ENCODE assay signal across 8 cellular contexts in the genomic region with DNA sequence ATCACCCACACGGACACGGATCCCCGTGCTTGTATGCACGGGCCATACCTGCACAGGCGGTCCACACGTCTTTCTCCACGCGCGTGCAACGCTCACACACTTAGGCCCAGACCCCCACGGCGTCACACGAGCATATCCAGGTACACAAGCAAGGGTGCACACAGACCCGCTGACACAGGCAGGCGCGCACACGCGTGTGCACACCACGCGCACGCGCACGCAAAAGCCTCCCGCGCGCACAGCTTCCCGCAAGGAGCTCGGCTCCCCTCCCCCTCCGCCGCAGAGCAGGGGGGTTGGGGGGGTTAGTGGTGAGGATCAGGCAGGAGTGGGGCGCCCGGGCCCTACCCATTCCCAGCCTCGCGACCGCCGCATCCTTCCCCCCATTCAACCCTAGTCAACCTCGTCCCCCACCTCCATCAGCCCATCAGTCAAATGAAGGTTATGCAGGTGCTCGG. TPM values are rescaled to one million over a fixed set of nuclear protein-coding genes. Genes with fewer than 3 reads are reported as not detected.
DNase-seq lines count a peak whose midpoint lies in the region; ATAC-seq and FAIRE-seq lines count a peak whose summit lies in the region.

No MANE protein-coding gene starts in this region.

- H3K4ac ChIP-seq in trophoblast cell (ENCODE audit: low read depth, low read length), result no peak overlapping the region

- peak overlapping the region; percentile 95 for H3K4me3 Mint-ChIP-seq in activated CD8-positive, alpha-beta T cell treated with anti-CD3 and anti-CD28 coated beads, Interleukin-2, amount 10 ng/mL, durations not matched to agents 7 days and 5 days

- H3K14ac ChIP-seq in trophoblast cell (ENCODE audit: low read length), result no peak overlapping the region

- H3K36me3 ChIP-seq in trophoblast cell (ENCODE audit: control insufficient read depth in 1 of 2, insufficient read depth in 2 of 2, low read length in 2 of 2), result no peaks in the 10 kb centered on the region

- WGBS in trophoblast cell (ENCODE audit: extremely low coverage, insufficient coverage, insufficient read length), result no CpG with 5 or more reads among the region's 38 CpGs

- no peak overlapping the region for H3K9ac ChIP-seq in trophoblast cell (ENCODE audit: low read length)

- DNase-seq in G401 (ENCODE audit: low spot score) (peak; percentile 64), head of caudate nucleus (peak in 40 of 42 donors; percentile 37 to 84 (median 65)), trophoblast cell (no peak), urothelium cell line (ENCODE audit: low spot score) (no peak)
- peak; percentile 59 for DNase-seq in activated CD8-positive, alpha-beta T cell treated with anti-CD3 and anti-CD28 coated beads, Interleukin-2, amount 10 ng/mL, durations not matched to agents 7 days and 5 days

- peak overlapping the region; percentile 6 for H2AFZ ChIP-seq in trophoblast cell (ENCODE audit: insufficient read depth, low read length, poor library complexity)

- peak overlapping the region; percentile 93 for H3K4me2 ChIP-seq in trophoblast cell (ENCODE audit: low read length)

- H2BK5ac ChIP-seq in trophoblast cell (ENCODE audit: low read depth, low read length, poor library complexity), result no peak overlapping the region

- no peak overlapping the region for H2BK12ac ChIP-seq in trophoblast cell (ENCODE audit: low read length)

- no peak overlapping the region for H3K27ac ChIP-seq in trophoblast cell (ENCODE audit: low read depth, low read length)

- H4K12ac ChIP-seq in trophoblast cell (ENCODE audit: low read depth, low read length), result no peak overlapping the region

- H3K27ac Mint-ChIP-seq in activated CD8-positive, alpha-beta T cell treated with anti-CD3 and anti-CD28 coated beads, Interleukin-2, amount 10 ng/mL, durations not matched to agents 7 days and 5 days, result peak overlapping the region; percentile 91

- H3K4me1 Mint-ChIP-seq in activated CD8-positive, alpha-beta T cell treated with anti-CD3 and anti-CD28 coated beads, Interleukin-2, amount 10 ng/mL, durations not matched to agents 7 days and 5 days (ENCODE audit: low read depth), result peaks cover 28% of the 10 kb centered on the region

- ATAC-seq in HG03064 (IDR thresholded peaks at IDR 0.05; ENCODE audit: low read depth, unreplicated experiment) (peak; percentile 4), GM18861 (IDR thresholded peaks at IDR 0.05; ENCODE audit: unreplicated experiment) (no peak), GM19395 (IDR thresholded peaks at IDR 0.05; ENCODE audit: unreplicated experiment) (no peak)
- ATAC-seq in activated CD8-positive, alpha-beta T cell treated with anti-CD3 and anti-CD28 coated beads, Interleukin-2, amount 10 ng/mL, durations not matched to agents 7 days and 5 days, result no peak

- peaks cover 9 to 12% of the 10 kb centered on the region in 2 experiments for H3K4me1 ChIP-seq in trophoblast cell (ENCODE audit: control insufficient read depth in 1 of 2, insufficient read depth in 2 of 2, low read length in 2 of 2)

- intact Hi-C loops in head of caudate nucleus (cut with DNase I), result loop anchor here (10.0 kb wide), 1 partner anchor 211 kb away; a partner anchor contains a TSS

- POLR2A ChIA-PET in activated CD8-positive, alpha-beta T cell treated with anti-CD3 and anti-CD28 coated beads, Interleukin-2, amount 10 ng/mL, durations not matched to agents 7 days and 5 days (lab: Charles Lee), result interaction anchor here (0.6 to 1.4 kb wide), 5 partner anchors 11 to 119 kb away, joined by 3 to 8 read pairs (median 3); a partner anchor contains a TSS

- no peak overlapping the region for H2AK5ac ChIP-seq in trophoblast cell (ENCODE audit: low read length)

- peaks cover 3% of the 10 kb centered on the region for H3K27me3 Mint-ChIP-seq in activated CD8-positive, alpha-beta T cell treated with anti-CD3 and anti-CD28 coated beads, Interleukin-2, amount 10 ng/mL, durations not matched to agents 7 days and 5 days (ENCODE audit: low read depth)

- no peak overlapping the region for H3K23ac ChIP-seq in trophoblast cell (ENCODE audit: low read length)

- H3K18ac ChIP-seq in trophoblast cell (ENCODE audit: low read length), result no peak overlapping the region

- no peak for FAIRE-seq in urothelium cell line (lab: Jason Lieb, UNC)

- H4K91ac ChIP-seq in trophoblast cell (ENCODE audit: low read depth, low read length), result no peak overlapping the region

- no peaks in the 10 kb centered on the region for H3K27me3 ChIP-seq in trophoblast cell (ENCODE audit: insufficient read depth, low read length)

- H3K79me1 ChIP-seq in trophoblast cell (ENCODE audit: low read length), result peaks cover 8% of the 10 kb centered on the region

- in situ Hi-C loops in G401 (cut with HindIII; ENCODE audit: low sequenced_read_pairs), result no loop called here

- H3K79me2 ChIP-seq in trophoblast cell (ENCODE audit: control insufficient read depth, insufficient read depth, low read length, poor library complexity), result peaks cover 3% of the 10 kb centered on the region

- H4K8ac ChIP-seq in trophoblast cell (ENCODE audit: low read depth, low read length), result no peak overlapping the region

- H3K9me3 ChIP-seq in trophoblast cell (ENCODE audit: insufficient read depth, low read depth, low read length), result peaks cover 7% of the 10 kb centered on the region

- CTCF ChIA-PET in activated CD8-positive, alpha-beta T cell treated with anti-CD3 and anti-CD28 coated beads, Interleukin-2, amount 10 ng/mL, durations not matched to agents 7 days and 5 days (lab: Charles Lee), result interaction anchor here (0.6 to 9.2 kb wide), 10 partner anchors 11 to 344 kb away, joined by 3 to 135 read pairs (median 6); a partner anchor contains a TSS

- H2BK120ac ChIP-seq in trophoblast cell (ENCODE audit: insufficient read depth, low read length, poor library complexity), result no peak overlapping the region

- peak overlapping the region; percentile 77 for H3K4me3 ChIP-seq in trophoblast cell (ENCODE audit: low read depth, low read length)

- no peaks in the 10 kb centered on the region for H3K9me3 Mint-ChIP-seq in activated CD8-positive, alpha-beta T cell treated with anti-CD3 and anti-CD28 coated beads, Interleukin-2, amount 10 ng/mL, durations not matched to agents 7 days and 5 days (ENCODE audit: insufficient read depth)

- H3K36me3 Mint-ChIP-seq in activated CD8-positive, alpha-beta T cell treated with anti-CD3 and anti-CD28 coated beads, Interleukin-2, amount 10 ng/mL, durations not matched to agents 7 days and 5 days (ENCODE audit: low read depth), result peaks cover 18% of the 10 kb centered on the region

RNA-seq across cellular contexts. Expression of a gene that starts 0.4 kb away (rescaled TPM):
- total RNA-seq in G401 (2014; rRNA removed; shearing (Covaris generic)), result 0.14 and 2.0 TPM in 2 replicates
- 1 to 10 TPM; 5.6 to 6.2 TPM for total RNA-seq in activated CD8-positive, alpha-beta T cell treated with anti-CD3 and anti-CD28 coated beads, Interleukin-2, amount 10 ng/mL, durations not matched to agents 7 days and 5 days
- 2.5 and 3.0 TPM in 2 replicates for polyA plus RNA-seq in trophoblast cell (2013)

RNA-seq across cellular contexts. Expression of a gene that starts 10.4 kb away (rescaled TPM):
- 30.4 and 67.0 TPM in 2 replicates for total RNA-seq in G401 (2014; rRNA removed; shearing (Covaris generic))
- total RNA-seq in activated CD8-positive, alpha-beta T cell treated with anti-CD3 and anti-CD28 coated beads, Interleukin-2, amount 10 ng/mL, durations not matched to agents 7 days and 5 days, result 10 to 100 TPM in 1 of 2 experiments, 1 to 10 TPM in 1; 9.2 to 10.9 TPM
- 26.0 and 26.7 TPM in 2 replicates for polyA plus RNA-seq in trophoblast cell (2013)

RNA-seq across cellular contexts. Expression of a gene that starts 22.8 kb away (rescaled TPM):
- 11.1 and 17.0 TPM in 2 replicates for total RNA-seq in G401 (2014; rRNA removed; shearing (Covaris generic))
- under 1 TPM in 1 of 2 experiments, not detected in 1; 0.08 TPM for total RNA-seq in activated CD8-positive, alpha-beta T cell treated with anti-CD3 and anti-CD28 coated beads, Interleukin-2, amount 10 ng/mL, durations not matched to agents 7 days and 5 days
- 0.38 and 0.60 TPM in 2 replicates for polyA plus RNA-seq in trophoblast cell (2013)

RNA-seq across cellular contexts. Expression of a gene that starts 29.8 kb away (rescaled TPM):
- total RNA-seq in G401 (2014; rRNA removed; shearing (Covaris generic)), result 77.6 and 103 TPM in 2 replicates
- total RNA-seq in activated CD8-positive, alpha-beta T cell treated with anti-CD3 and anti-CD28 coated beads, Interleukin-2, amount 10 ng/mL, durations not matched to agents 7 days and 5 days, result 10 to 100 TPM; 67.4 to 72.3 TPM
- polyA plus RNA-seq in trophoblast cell (2013), result 4.4 and 4.9 TPM in 2 replicates

RNA-seq across cellular contexts. Expression of a gene that starts 50.5 kb away (rescaled TPM):
- 7.9 and 31.5 TPM in 2 replicates for total RNA-seq in G401 (2014; rRNA removed; shearing (Covaris generic))
- total RNA-seq in activated CD8-positive, alpha-beta T cell treated with anti-CD3 and anti-CD28 coated beads, Interleukin-2, amount 10 ng/mL, durations not matched to agents 7 days and 5 days, result 1 to 10 TPM; 7.8 to 9.2 TPM
- 56.7 and 57.2 TPM in 2 replicates for polyA plus RNA-seq in trophoblast cell (2013)

Comparison
In these comparisons a context has a peak if more than half of its experiments do, and no peak if none do; other contexts are left out.
1. DNase-seq: peak in G401 (single experiment), activated CD8-positive, alpha-beta T cell treated with anti-CD3 and anti-CD28 coated beads, Interleukin-2, amount 10 ng/mL, durations not matched to agents 7 days and 5 days (single experiment) and head of caudate nucleus (40 of 42); none in trophoblast cell (0 of 2) and urothelium cell line (single experiment).
2. RNA of a gene that starts 22.8 kb away (total RNA-seq): 11.1 to 17.0 TPM in G401; 0.08 TPM in activated CD8-positive, alpha-beta T cell treated with anti-CD3 and anti-CD28 coated beads, Interleukin-2, amount 10 ng/mL, durations not matched to agents 7 days and 5 days; every median in the first group is over 10 times any median in the second.